8 cellular contexts compared by ENCODE assay signal in the genomic region with DNA sequence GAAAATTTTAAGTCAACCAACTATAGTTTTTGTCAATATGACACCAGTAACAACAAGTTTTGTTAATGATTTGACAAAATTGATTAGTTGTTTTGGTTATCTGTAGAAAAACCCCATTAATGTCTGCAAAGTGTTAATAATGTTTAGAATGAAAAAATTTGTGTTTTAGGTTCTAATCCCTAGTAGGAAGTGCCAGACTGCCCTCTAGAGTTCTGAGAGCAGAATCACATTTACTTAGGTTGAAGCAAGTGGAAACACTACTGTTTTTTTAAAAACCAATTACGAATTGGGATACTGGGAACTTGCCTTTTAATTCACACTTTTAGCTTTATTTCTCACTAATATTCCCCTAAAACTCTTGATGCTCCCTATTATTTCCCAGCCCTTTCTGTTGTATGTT.
A peak's percentile ranks its signal among the peaks of the same experiment; 100 is the strongest.
DNase-seq lines count a peak whose midpoint lies in the region; ATAC-seq and TF ChIP-seq lines count a peak whose summit lies in the region.

No MANE protein-coding gene starts in this region.

- H3K4me3 Mint-ChIP-seq in natural killer cell treated with Interleukin-12 subunit alpha and Interleukin-12 subunit beta and Interleukin-15 and Interleukin-18, amount 100 ng/mL, for 72 hours, result no peak overlapping the region

- H3K4me3 ChIP-seq in brain microvascular endothelial cell (ENCODE audit: low read depth, low read length), result no peak overlapping the region

- in situ Hi-C loops in brain microvascular endothelial cell (cut with HindIII; ENCODE audit: low pct_ligation_motif_present, low sequenced_read_pairs), result no loop called here

- H3K9me3 Mint-ChIP-seq in natural killer cell treated with Interleukin-12 subunit alpha and Interleukin-12 subunit beta and Interleukin-15 and Interleukin-18, amount 100 ng/mL, for 72 hours, result no peaks in the 10 kb centered on the region

- H3K36me3 Mint-ChIP-seq in natural killer cell treated with Interleukin-12 subunit alpha and Interleukin-12 subunit beta and Interleukin-15 and Interleukin-18, amount 100 ng/mL, for 72 hours, result no peaks in the 10 kb centered on the region

- H3K4me1 Mint-ChIP-seq in natural killer cell treated with Interleukin-12 subunit alpha and Interleukin-12 subunit beta and Interleukin-15 and Interleukin-18, amount 100 ng/mL, for 72 hours (ENCODE audit: low read depth in 2 of 2), result no peaks in the 10 kb centered on the region

- no peaks in the 10 kb centered on the region for H3K36me3 ChIP-seq in brain microvascular endothelial cell (replicated peaks)

- no peak overlapping the region for H3K27ac ChIP-seq in brain microvascular endothelial cell

- ATAC-seq in GM18520 (IDR thresholded peaks at IDR 0.05; ENCODE audit: unreplicated experiment), result no peak
- no peak for ATAC-seq in GM18907 (IDR thresholded peaks at IDR 0.05; ENCODE audit: unreplicated experiment)
- ATAC-seq in natural killer cell treated with Interleukin-12 subunit alpha and Interleukin-12 subunit beta and Interleukin-15 and Interleukin-18, amount 100 ng/mL, for 72 hours, result no peak

- peak; percentile 11 for TF ChIP-seq CTCF in brain microvascular endothelial cell (IDR thresholded peaks at IDR 0.05; ENCODE audit: low read depth, low read length, missing control alignments)

- no peaks in the 10 kb centered on the region for H3K27me3 ChIP-seq in brain microvascular endothelial cell (replicated peaks)

- H3K27ac Mint-ChIP-seq in natural killer cell treated with Interleukin-12 subunit alpha and Interleukin-12 subunit beta and Interleukin-15 and Interleukin-18, amount 100 ng/mL, for 72 hours, result no peak overlapping the region

- DNase-seq in NCI-H146 (lab: John Stamatoyannopoulos, UW), result peak; percentile 26
- no peak for DNase-seq in NCI-H146 treated with DMSO at 0.1 percent for 48 hours (lab: John Stamatoyannopoulos, UW; ENCODE audit: unreplicated experiment)
- DNase-seq in MV-4-11 (lab: John Stamatoyannopoulos, UW), result peak; percentile 0
- no peak for DNase-seq in brain microvascular endothelial cell
- DNase-seq in pons (ENCODE audit: low spot score), result peak; percentile 42
- DNase-seq in natural killer cell treated with Interleukin-12 subunit alpha and Interleukin-12 subunit beta and Interleukin-15 and Interleukin-18, amount 100 ng/mL, for 72 hours (ENCODE audit: low spot score), result no peak

- H3K27me3 Mint-ChIP-seq in natural killer cell treated with Interleukin-12 subunit alpha and Interleukin-12 subunit beta and Interleukin-15 and Interleukin-18, amount 100 ng/mL, for 72 hours, result no peaks in the 10 kb centered on the region

Comparison
In these comparisons a context has a peak if more than half of its experiments do, and no peak if none do; other contexts are left out.
1. DNase-seq: peak in NCI-H146 (single experiment), MV-4-11 (single experiment) and pons (single experiment); none in NCI-H146 treated with DMSO at 0.1 percent for 48 hours (single experiment), brain microvascular endothelial cell (single experiment) and natural killer cell treated with Interleukin-12 subunit alpha and Interleukin-12 subunit beta and Interleukin-15 and Interleukin-18, amount 100 ng/mL, for 72 hours (single experiment).